In genomic region chr2:46477462-46477861, GRCh38 we compare ENCODE assay signal across 11 cellular contexts. TPM values are rescaled to one million over a fixed set of nuclear protein-coding genes. Genes with fewer than 3 reads are reported as not detected.
DNase-seq lines count a peak whose midpoint lies in the region; ATAC-seq and TF ChIP-seq lines count a peak whose summit lies in the region.
"Not testable (repeated sequence)": the region's sequence is repeated elsewhere in the genome, so short reads cannot be mapped to it uniquely, and the experiment has no call there.
"Had no signal": no experiment of that assay in that cellular context is flagged by ENCODE, and none has a peak within 500 bp of the region (broad histone marks: within the 10 kb centered on the region; RNA-seq: fewer than 3 reads in every experiment).

No MANE protein-coding gene starts in this region.

- not testable (repeated sequence) for H3K27ac ChIP-seq in CD8-positive, alpha-beta memory T cell (ENCODE audit: low read depth, low read length)
- peak overlapping the region; percentile 17 for H3K27ac ChIP-seq in KOPT-K1 (ENCODE audit: low read depth, low read length, poor library complexity, severe bottlenecking)

- H3K9me3 Mint-ChIP-seq in CD8-positive, alpha-beta memory T cell: peaks cover 8 to 31% (median 10%) of the 10 kb centered on the region in 5 donors
- H3K9me3 Mint-ChIP-seq in WTC11: peaks cover 53% of the 10 kb centered on the region
- H3K9me3 Mint-ChIP-seq in activated T-cell treated with anti-CD3 and anti-CD28 coated beads, Interleukin-2, amount 50 U/mL, for 4 hours: peaks cover 17% of the 10 kb centered on the region
- not testable (repeated sequence) for H3K9me3 Mint-ChIP-seq in activated naive CD8-positive, alpha-beta T cell (ENCODE audit: low read depth); memory B cell

- peaks cover 11% of the 10 kb centered on the region for H3K4me1 ChIP-seq in CD8-positive, alpha-beta memory T cell (ENCODE audit: insufficient read depth, low read length)
- H3K4me1 ChIP-seq in NT2/D1 (ENCODE audit: insufficient read depth, insufficient read length): not testable (repeated sequence)

- H3K9ac ChIP-seq in NT2/D1 (ENCODE audit: insufficient read length, low read depth): not testable (repeated sequence)

- DNase-seq in CD8-positive, alpha-beta memory T cell: peak in 3 of 5 donors; percentile 26 to 57 (median 27)
- peak; percentile 39 for DNase-seq in NT2/D1 (ENCODE audit: low read depth, low spot score)
- peak; percentile 43 for DNase-seq in WTC11 (ENCODE audit: low spot score)
- not testable (repeated sequence) for DNase-seq in activated T-cell treated with anti-CD3 and anti-CD28 coated beads, Interleukin-2, amount 50 U/mL, for 4 hours; memory B cell (ENCODE audit: low spot score in 2 of 2)

- peak overlapping the region in 6 of 7 donors; percentile 50 to 75 (median 61) for H3K4me3 Mint-ChIP-seq in CD8-positive, alpha-beta memory T cell
- H3K4me3 Mint-ChIP-seq in WTC11: peak overlapping the region; percentile 38; the same call in 1 of the 2 replicates
- H3K4me3 Mint-ChIP-seq in activated T-cell treated with anti-CD3 and anti-CD28 coated beads, Interleukin-2, amount 50 U/mL, for 4 hours: peak overlapping the region; percentile 9
- peak overlapping the region; percentile 10 for H3K4me3 Mint-ChIP-seq in activated naive CD8-positive, alpha-beta T cell
- H3K4me3 Mint-ChIP-seq in memory B cell: peak overlapping the region; percentile 54

- H3K27ac Mint-ChIP-seq in CD8-positive, alpha-beta memory T cell: peak overlapping the region in 5 of 8 donors; percentile 17 to 51 (median 34)
- H3K27ac Mint-ChIP-seq in WTC11; activated naive CD8-positive, alpha-beta T cell; memory B cell: not testable (repeated sequence)

- H3K9me3 ChIP-seq in CD8-positive, alpha-beta memory T cell (ENCODE audit: low read length); KOPT-K1 (ENCODE audit: insufficient read depth, low read length, poor library complexity, severe bottlenecking): not testable (repeated sequence)
- peaks cover 18% of the 10 kb centered on the region for H3K9me3 ChIP-seq in NT2/D1 (ENCODE audit: insufficient read depth, low read length)

- not testable (repeated sequence) for ATAC-seq in WTC11; activated T-cell treated with anti-CD3 and anti-CD28 coated beads, Interleukin-2, amount 50 U/mL, for 4 hours; memory B cell (ENCODE audit: low read depth)

- H3K4me1 Mint-ChIP-seq in CD8-positive, alpha-beta memory T cell: peaks cover 23 to 27% (median 27%) of the 10 kb centered on the region in 3 donors
- H3K4me1 Mint-ChIP-seq in WTC11: peaks cover 20% of the 10 kb centered on the region
- H3K4me1 Mint-ChIP-seq in activated T-cell treated with anti-CD3 and anti-CD28 coated beads, Interleukin-2, amount 50 U/mL, for 4 hours (ENCODE audit: low read depth): peaks cover 18% of the 10 kb centered on the region
- H3K4me1 Mint-ChIP-seq in activated naive CD8-positive, alpha-beta T cell (ENCODE audit: low read depth): peaks cover 22% of the 10 kb centered on the region
- H3K4me1 Mint-ChIP-seq in memory B cell: not testable (repeated sequence)

- not testable (repeated sequence) for TF ChIP-seq CTCF in WTC11 (IDR thresholded peaks at IDR 0.05)

- H3K36me3 ChIP-seq in CD8-positive, alpha-beta memory T cell (ENCODE audit: insufficient read depth, low read length); KOPT-K1 (ENCODE audit: insufficient read depth, low read length); NT2/D1 (ENCODE audit: insufficient read depth, insufficient read length, low read length): not testable (repeated sequence)

- H3K27me3 Mint-ChIP-seq in CD8-positive, alpha-beta memory T cell: peaks cover 5 to 20% of the 10 kb centered on the region in 2 donors
- H3K27me3 Mint-ChIP-seq in WTC11 (ENCODE audit: low read depth): peaks cover 15% of the 10 kb centered on the region
- H3K27me3 Mint-ChIP-seq in activated T-cell treated with anti-CD3 and anti-CD28 coated beads, Interleukin-2, amount 50 U/mL, for 4 hours (ENCODE audit: low read depth); activated naive CD8-positive, alpha-beta T cell; memory B cell: not testable (repeated sequence)

- POLR2A ChIA-PET in CD8-positive, alpha-beta memory T cell (lab: Charles Lee); WTC11 (lab: Charles Lee): not testable (repeated sequence)

- not testable (repeated sequence) for H3K4me3 ChIP-seq in CD8-positive, alpha-beta memory T cell (ENCODE audit: low read length); NT2/D1 (ENCODE audit: insufficient read length, low read depth)

- H3K27me3 ChIP-seq in CD8-positive, alpha-beta memory T cell (ENCODE audit: insufficient read depth, low read length, poor library complexity, severe bottlenecking); NT2/D1 (ENCODE audit: insufficient read depth, insufficient read length): not testable (repeated sequence)

- CTCF ChIA-PET in CD8-positive, alpha-beta memory T cell (lab: Charles Lee): interaction anchor here (1.0 kb wide), 1 partner anchor 80 kb away, joined by 3 read pairs; no protein-coding TSS in a partner anchor
- CTCF ChIA-PET in WTC11 (lab: Charles Lee): interaction anchor here (0.8 kb wide), 1 partner anchor 13 kb away, joined by 3 read pairs; no protein-coding TSS in a partner anchor

- peaks cover 0 to 28% (median 0%) of the 10 kb centered on the region in 3 donors for H3K36me3 Mint-ChIP-seq in CD8-positive, alpha-beta memory T cell
- peaks cover 21% of the 10 kb centered on the region for H3K36me3 Mint-ChIP-seq in WTC11
- H3K36me3 Mint-ChIP-seq in activated T-cell treated with anti-CD3 and anti-CD28 coated beads, Interleukin-2, amount 50 U/mL, for 4 hours (ENCODE audit: insufficient read depth); activated naive CD8-positive, alpha-beta T cell; memory B cell: not testable (repeated sequence)

TF ChIP-seq in WTC11, 78 proteins besides CTCF, POLR2A, EP300 and RAD21:
- TF ChIP-seq FOXK1 (CRISPR knock-in tag; IDR thresholded peaks at IDR 0.05): peak; percentile 58; the same call in 1 of the 2 replicates
- peak; percentile 36; the same call in 1 of the 2 replicates for TF ChIP-seq FOXP1 (CRISPR knock-in tag; IDR thresholded peaks at IDR 0.05; ENCODE audit: borderline replicate concordance)
- peak; percentile 24; the same call in 1 of the 2 replicates for TF ChIP-seq MAX (CRISPR knock-in tag; IDR thresholded peaks at IDR 0.05)

RNA-seq across cellular contexts. Expression of gene TMEM247, which starts 1.9 kb away (rescaled TPM):
- total RNA-seq in CD8-positive, alpha-beta memory T cell: not detected
- polyA plus RNA-seq in CD8-positive, alpha-beta memory T cell: not detected
- total RNA-seq in WTC11 (2021): not detected in 3 replicates
- not detected for total RNA-seq in activated T-cell treated with anti-CD3 and anti-CD28 coated beads, Interleukin-2, amount 50 U/mL, for 4 hours
- total RNA-seq: A673, GM23338, HT-29, M059J had no signal
- polyA plus RNA-seq: GM23338 had no signal

Comparison
In these comparisons a context has a peak if more than half of its experiments do, and no peak if none do; other contexts are left out.
1. H3K4me3 Mint-ChIP-seq: peak in every context shown above with its lines; median percentile 61 in CD8-positive, alpha-beta memory T cell; 54 in memory B cell; 38 in WTC11; 10 in activated naive CD8-positive, alpha-beta T cell; 9 in activated T-cell treated with anti-CD3 and anti-CD28 coated beads, Interleukin-2, amount 50 U/mL, for 4 hours.